In genomic region chr14:102922490-102923200, GRCh38 we compare ENCODE assay signal across 11 cellular contexts. TPM values are rescaled to one million over a fixed set of nuclear protein-coding genes. Genes with fewer than 3 reads are reported as not detected.
DNase-seq lines count a peak whose midpoint lies in the region; ATAC-seq lines count a peak whose summit lies in the region.
"Had no signal": no experiment of that assay in that cellular context is flagged by ENCODE, and none has a peak within 500 bp of the region (broad histone marks: within the 10 kb centered on the region; RNA-seq: fewer than 3 reads in every experiment).

TSS of gene AMN (plus strand) at chr14:102922663. CDS start at chr14:102922689, 26 bp downstream.

- H3K9ac ChIP-seq in iPS-18a (ENCODE audit: low read length) = no peak within 1 kb of the TSS

- no peaks in the 10 kb centered on the region for H3K36me3 ChIP-seq in iPS-18a (ENCODE audit: control insufficient read depth, low read depth, low read length)

- POLR2A ChIA-PET in activated CD4-positive, alpha-beta T cell treated with anti-CD3 and anti-CD28 coated beads for 36 hours (lab: Charles Lee) = no interaction called here
- POLR2A ChIA-PET in activated CD8-positive, alpha-beta T cell treated with anti-CD3 and anti-CD28 coated beads, Interleukin-2, amount 10 ng/mL, durations not matched to agents 7 days and 5 days (lab: Charles Lee) = interaction anchor here (1.1 kb wide), 1 partner anchor 50 kb away, joined by 3 read pairs; no protein-coding TSS in a partner anchor

- H3K4me1 ChIP-seq in iPS-18a (ENCODE audit: control insufficient read depth, low read depth, low read length) = peaks cover 10% of the 10 kb centered on the region

- no peak within 1 kb of the TSS for H3K27ac ChIP-seq in iPS-18a (ENCODE audit: low read length)

- H3K9me3 Mint-ChIP-seq in activated CD4-positive, alpha-beta T cell treated with anti-CD3 and anti-CD28 coated beads for 36 hours (ENCODE audit: low read depth) = no peaks in the 10 kb centered on the region
- no peaks in the 10 kb centered on the region for H3K9me3 Mint-ChIP-seq in activated CD8-positive, alpha-beta T cell treated with anti-CD3 and anti-CD28 coated beads, Interleukin-2, amount 10 ng/mL, durations not matched to agents 7 days and 5 days (ENCODE audit: insufficient read depth)
- no peaks in the 10 kb centered on the region for H3K9me3 Mint-ChIP-seq in stimulated activated memory B cell treated with anti-CD40 and anti-IgM and Interleukin-4, amounts not matched to agents 10 μg/mL and 1 μg/mL and 100 μg/mL, for 72 hours

- no peak within 1 kb of the TSS for H3K27ac Mint-ChIP-seq in activated CD4-positive, alpha-beta T cell treated with anti-CD3 and anti-CD28 coated beads for 36 hours
- no peak within 1 kb of the TSS for H3K27ac Mint-ChIP-seq in activated CD8-positive, alpha-beta T cell treated with anti-CD3 and anti-CD28 coated beads, Interleukin-2, amount 10 ng/mL, durations not matched to agents 7 days and 5 days
- H3K27ac Mint-ChIP-seq in stimulated activated memory B cell treated with anti-CD40 and anti-IgM and Interleukin-4, amounts not matched to agents 10 μg/mL and 1 μg/mL and 100 μg/mL, for 72 hours = peak within 1 kb of the TSS; percentile 36

- peaks cover 11% of the 10 kb centered on the region for H3K4me1 Mint-ChIP-seq in activated CD4-positive, alpha-beta T cell treated with anti-CD3 and anti-CD28 coated beads for 36 hours
- peaks cover 2% of the 10 kb centered on the region for H3K4me1 Mint-ChIP-seq in activated CD8-positive, alpha-beta T cell treated with anti-CD3 and anti-CD28 coated beads, Interleukin-2, amount 10 ng/mL, durations not matched to agents 7 days and 5 days (ENCODE audit: low read depth)
- H3K4me1 Mint-ChIP-seq in stimulated activated memory B cell treated with anti-CD40 and anti-IgM and Interleukin-4, amounts not matched to agents 10 μg/mL and 1 μg/mL and 100 μg/mL, for 72 hours = peaks cover 12% of the 10 kb centered on the region

- H3K9me3 ChIP-seq in iPS-18a (ENCODE audit: control insufficient read depth, low read depth, low read length) = no peaks in the 10 kb centered on the region

- peak within 1 kb of the TSS; percentile 16 for H3K4me3 Mint-ChIP-seq in activated CD4-positive, alpha-beta T cell treated with anti-CD3 and anti-CD28 coated beads for 36 hours
- no peak within 1 kb of the TSS for H3K4me3 Mint-ChIP-seq in activated CD8-positive, alpha-beta T cell treated with anti-CD3 and anti-CD28 coated beads, Interleukin-2, amount 10 ng/mL, durations not matched to agents 7 days and 5 days
- peak within 1 kb of the TSS; percentile 75 for H3K4me3 Mint-ChIP-seq in stimulated activated memory B cell treated with anti-CD40 and anti-IgM and Interleukin-4, amounts not matched to agents 10 μg/mL and 1 μg/mL and 100 μg/mL, for 72 hours

- H3K27me3 Mint-ChIP-seq in activated CD4-positive, alpha-beta T cell treated with anti-CD3 and anti-CD28 coated beads for 36 hours = peaks cover 23% of the 10 kb centered on the region
- H3K27me3 Mint-ChIP-seq in activated CD8-positive, alpha-beta T cell treated with anti-CD3 and anti-CD28 coated beads, Interleukin-2, amount 10 ng/mL, durations not matched to agents 7 days and 5 days (ENCODE audit: low read depth) = peaks cover 25% of the 10 kb centered on the region
- H3K27me3 Mint-ChIP-seq in stimulated activated memory B cell treated with anti-CD40 and anti-IgM and Interleukin-4, amounts not matched to agents 10 μg/mL and 1 μg/mL and 100 μg/mL, for 72 hours = no peaks in the 10 kb centered on the region

- peak; percentile 44 for DNase-seq in activated CD4-positive, alpha-beta T cell treated with anti-CD3 and anti-CD28 coated beads for 36 hours
- no peak for DNase-seq in activated CD4-positive, alpha-beta T cell treated with anti-CD3 and anti-CD28 coated beads, Interleukin-2, amount 50 U/mL, for 48 hours
- no peak for DNase-seq in activated CD8-positive, alpha-beta T cell treated with anti-CD3 and anti-CD28 coated beads, Interleukin-2, amount 10 ng/mL, durations not matched to agents 7 days and 5 days
- DNase-seq: GOT3; NCI-H1092 treated with DMSO at 0.1 percent for 48 hours; stimulated activated CD8-positive, alpha-beta memory T cell treated with anti-CD3 and anti-CD28 coated beads, Interleukin-4, amount 100 ng/mL, for 48 hours had no signal

- ATAC-seq in activated CD4-positive, alpha-beta T cell treated with anti-CD3 and anti-CD28 coated beads for 36 hours = peak; percentile 43
- ATAC-seq in activated CD8-positive, alpha-beta T cell treated with anti-CD3 and anti-CD28 coated beads, Interleukin-2, amount 10 ng/mL, durations not matched to agents 7 days and 5 days = peak; percentile 41
- ATAC-seq in stimulated activated memory B cell treated with anti-CD40 and anti-IgM and Interleukin-4, amounts not matched to agents 10 μg/mL and 1 μg/mL and 100 μg/mL, for 72 hours = peak; percentile 25
- no peak for ATAC-seq in GM18870 (IDR thresholded peaks at IDR 0.05; ENCODE audit: unreplicated experiment)
- no peak for ATAC-seq in GM18861 (IDR thresholded peaks at IDR 0.05; ENCODE audit: unreplicated experiment)
- ATAC-seq in GM18498 (IDR thresholded peaks at IDR 0.05; ENCODE audit: unreplicated experiment) = no peak

- CTCF ChIA-PET in activated CD4-positive, alpha-beta T cell treated with anti-CD3 and anti-CD28 coated beads for 36 hours (lab: Charles Lee) = interaction anchor here (0.6 kb wide), 2 partner anchors 127 to 226 kb away, joined by 3 read pairs; no protein-coding TSS in a partner anchor
- CTCF ChIA-PET in activated CD8-positive, alpha-beta T cell treated with anti-CD3 and anti-CD28 coated beads, Interleukin-2, amount 10 ng/mL, durations not matched to agents 7 days and 5 days (lab: Charles Lee) = no interaction called here

- peak within 1 kb of the TSS; percentile 1 for H3K4me3 ChIP-seq in iPS-18a (ENCODE audit: low read length)

- peaks cover 66% of the 10 kb centered on the region for H3K27me3 ChIP-seq in iPS-18a (ENCODE audit: control insufficient read depth, insufficient read depth, low read length)

- intact Hi-C loops in activated CD4-positive, alpha-beta T cell treated with anti-CD3 and anti-CD28 coated beads for 36 hours (cut with DNase I, micrococcal nuclease) = no loop called here

- H3K36me3 Mint-ChIP-seq in activated CD4-positive, alpha-beta T cell treated with anti-CD3 and anti-CD28 coated beads for 36 hours (ENCODE audit: low read depth) = no peaks in the 10 kb centered on the region
- no peaks in the 10 kb centered on the region for H3K36me3 Mint-ChIP-seq in activated CD8-positive, alpha-beta T cell treated with anti-CD3 and anti-CD28 coated beads, Interleukin-2, amount 10 ng/mL, durations not matched to agents 7 days and 5 days (ENCODE audit: low read depth)
- no peaks in the 10 kb centered on the region for H3K36me3 Mint-ChIP-seq in stimulated activated memory B cell treated with anti-CD40 and anti-IgM and Interleukin-4, amounts not matched to agents 10 μg/mL and 1 μg/mL and 100 μg/mL, for 72 hours

RNA-seq across cellular contexts. Expression of gene AMN, which starts in this region (rescaled TPM):
- under 1 TPM; 0.23 to 0.53 TPM for total RNA-seq in activated CD4-positive, alpha-beta T cell treated with anti-CD3 and anti-CD28 coated beads for 36 hours
- under 1 TPM; 0.91 to 0.95 TPM for total RNA-seq in activated CD8-positive, alpha-beta T cell treated with anti-CD3 and anti-CD28 coated beads, Interleukin-2, amount 10 ng/mL, durations not matched to agents 7 days and 5 days

Comparison
In these comparisons a context has a peak if more than half of its experiments do, and no peak if none do; other contexts are left out.
1. Peak in DNase-seq and ATAC-seq in activated CD4-positive, alpha-beta T cell treated with anti-CD3 and anti-CD28 coated beads for 36 hours; RNA of the gene not detected or under 1 TPM.
2. Peak in ATAC-seq in activated CD8-positive, alpha-beta T cell treated with anti-CD3 and anti-CD28 coated beads, Interleukin-2, amount 10 ng/mL, durations not matched to agents 7 days and 5 days; RNA of the gene not detected or under 1 TPM.